In genomic region chr13:114130708-114131580, GRCh38 we compare ENCODE assay signal across 2 cellular contexts.
TF ChIP-seq lines count a peak whose summit lies in the region.

No MANE protein-coding gene starts in this region.

TF ChIP-seq in liver, 16 proteins besides CTCF, POLR2A, EP300 and RAD21:
- TF ChIP-seq JUND (IDR thresholded peaks at IDR 0.05) = no peak
- TF ChIP-seq NR2F2 (IDR thresholded peaks at IDR 0.05) = peak; percentile 58

TF ChIP-seq in HepG2, 621 proteins besides CTCF, POLR2A, EP300 and RAD21:
- TF ChIP-seq ARID5B (CRISPR knock-in tag; IDR thresholded peaks at IDR 0.05) = no peak
- TF ChIP-seq HMGA1 (CRISPR knock-in tag; conservative IDR thresholded peaks at IDR 0.05) = no peak
- TF ChIP-seq ISX (CRISPR knock-in tag; conservative IDR thresholded peaks at IDR 0.05) = no peak
- no peak for TF ChIP-seq KDM1A (CRISPR knock-in tag; IDR thresholded peaks at IDR 0.05)
- no peak for TF ChIP-seq ZNF382 (CRISPR knock-in tag; IDR thresholded peaks at IDR 0.05; ENCODE audit: borderline replicate concordance)
- TF ChIP-seq, protein P1, sequence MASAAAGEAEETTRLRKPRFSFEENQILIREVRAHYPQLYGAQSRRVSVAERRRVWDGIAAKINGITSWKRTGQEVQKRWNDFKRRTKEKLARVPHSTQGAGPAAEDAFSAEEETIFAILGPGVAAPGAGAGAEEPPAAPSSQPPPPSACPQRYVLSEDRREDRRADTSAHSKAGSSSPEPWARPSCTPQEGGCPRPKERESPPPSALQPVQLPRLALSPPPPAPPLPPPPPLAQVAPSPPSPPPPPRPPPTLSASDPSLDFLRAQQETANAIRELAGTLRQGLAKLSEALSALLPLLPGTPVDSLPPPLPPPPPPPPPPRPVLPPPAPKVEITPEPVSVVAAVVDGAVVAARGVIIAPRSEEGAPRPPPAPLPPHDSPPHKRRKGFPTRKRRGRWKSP (CRISPR knock-in tag; IDR thresholded peaks at IDR 0.05) = no peak
- TF ChIP-seq TCF7L2 (IDR thresholded peaks at IDR 0.05; ENCODE audit: low read depth, low read length) = no peak
- no peak for TF ChIP-seq THAP8 (CRISPR knock-in tag; IDR thresholded peaks at IDR 0.05; ENCODE audit: borderline replicate concordance)
- TF ChIP-seq IRF1 (CRISPR knock-in tag; IDR thresholded peaks at IDR 0.05; ENCODE audit: low read depth) = no peak
- no peak for TF ChIP-seq TRAFD1 (CRISPR knock-in tag; IDR thresholded peaks at IDR 0.05; ENCODE audit: borderline replicate concordance)
- TF ChIP-seq, protein P2, sequence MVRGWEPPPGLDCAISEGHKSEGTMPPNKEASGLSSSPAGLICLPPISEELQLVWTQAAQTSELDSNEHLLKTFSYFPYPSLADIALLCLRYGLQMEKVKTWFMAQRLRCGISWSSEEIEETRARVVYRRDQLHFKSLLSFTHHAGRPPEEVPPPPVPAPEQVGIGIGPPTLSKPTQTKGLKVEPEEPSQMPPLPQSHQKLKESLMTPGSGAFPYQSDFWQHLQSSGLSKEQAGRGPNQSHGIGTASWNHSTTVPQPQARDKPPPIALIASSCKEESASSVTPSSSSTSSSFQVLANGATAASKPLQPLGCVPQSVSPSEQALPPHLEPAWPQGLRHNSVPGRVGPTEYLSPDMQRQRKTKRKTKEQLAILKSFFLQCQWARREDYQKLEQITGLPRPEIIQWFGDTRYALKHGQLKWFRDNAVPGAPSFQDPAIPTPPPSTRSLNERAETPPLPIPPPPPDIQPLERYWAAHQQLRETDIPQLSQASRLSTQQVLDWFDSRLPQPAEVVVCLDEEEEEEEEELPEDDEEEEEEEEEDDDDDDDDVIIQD (CRISPR knock-in tag; IDR thresholded peaks at IDR 0.05; ENCODE audit: low read depth) = no peak
- no peak for TF ChIP-seq SNAPC2 (CRISPR knock-in tag; IDR thresholded peaks at IDR 0.05)
- no peak for TF ChIP-seq RNF219 (CRISPR knock-in tag; IDR thresholded peaks at IDR 0.05)
